In genomic region chr3:139434764-139435291, GRCh38 we compare ENCODE assay signal across 12 cellular contexts. TPM values are rescaled to one million over a fixed set of nuclear protein-coding genes. Genes with fewer than 3 reads are reported as not detected.
A peak's percentile ranks its signal among the peaks of the same experiment; 100 is the strongest.
DNase-seq lines count a peak whose midpoint lies in the region; ATAC-seq and TF ChIP-seq lines count a peak whose summit lies in the region.
"Had no signal": no experiment of that assay in that cellular context is flagged by ENCODE, and none has a peak within 500 bp of the region (broad histone marks: within the 10 kb centered on the region; RNA-seq: fewer than 3 reads in every experiment).

No MANE protein-coding gene starts in this region.

- H3K9ac ChIP-seq in PC-3 (ENCODE audit: low read length) = no peak overlapping the region

- H3K9me3 ChIP-seq in PC-3 (ENCODE audit: low read length) = no peaks in the 10 kb centered on the region
- no peaks in the 10 kb centered on the region for H3K9me3 ChIP-seq in gastrocnemius medialis

- no peak for TF ChIP-seq POLR2A in gastrocnemius medialis (IDR thresholded peaks at IDR 0.05)

- BruUV-seq in PC-3 (replicated peaks; lab: Mats Ljungman, UMichigan) = no TSS peak

- DNase-seq in GM03348 (ENCODE audit: low spot score) (peak; percentile 66), PC-3 (peak; percentile 10), foreskin keratinocyte (peak; percentile 95 to 98), gastrocnemius medialis (peak in 1 of 2 donors; percentile 7), iPS-NIHi7 (ENCODE audit: extremely low spot score) (no peak), D341Med (ENCODE audit: low spot score) (no peak)
- DNase-seq: cerebellar nuclear complex, DMS79, NCI-H524 treated with DMSO at 0.1 percent for 48 hours had no signal

- H4K20me1 ChIP-seq in PC-3 (ENCODE audit: low read length) = no peaks in the 10 kb centered on the region

- ATAC-seq in PC-3 = no peak
- peak; percentile 98 for ATAC-seq in foreskin keratinocyte
- peak; percentile 30 to 63 for ATAC-seq in gastrocnemius medialis
- ATAC-seq in HG03045 (IDR thresholded peaks at IDR 0.05; ENCODE audit: unreplicated experiment) = no peak
- no peak for ATAC-seq in GM18873 (IDR thresholded peaks at IDR 0.05; ENCODE audit: low FRiP score, unreplicated experiment)

- intact Hi-C loops in PC-3 (cut with micrococcal nuclease) (no loop called here), gastrocnemius medialis (cut with DNase I; ENCODE audit: low total_unique reads) (no loop called here)

- H3K27ac ChIP-seq in PC-3 (ENCODE audit: low read length) (no peak overlapping the region), foreskin keratinocyte (peak overlapping the region; percentile 19), gastrocnemius medialis (no peak overlapping the region)

- H3K27me3 ChIP-seq in PC-3 (ENCODE audit: low read length) = no peaks in the 10 kb centered on the region
- no peaks in the 10 kb centered on the region for H3K27me3 ChIP-seq in foreskin keratinocyte
- H3K27me3 ChIP-seq in gastrocnemius medialis = no peaks in the 10 kb centered on the region

- H3K79me2 ChIP-seq in PC-3 (ENCODE audit: low read length) = no peaks in the 10 kb centered on the region

- no peak overlapping the region for H2AFZ ChIP-seq in PC-3 (ENCODE audit: low read length)

- no peaks in the 10 kb centered on the region for H3F3A ChIP-seq in PC-3 (ENCODE audit: low read length, unreplicated experiment)

- H3K4me2 ChIP-seq in PC-3 (ENCODE audit: low read length) = no peak overlapping the region

- in situ Hi-C loops in gastrocnemius medialis (cut with MboI; ENCODE audit: low sequenced_read_pairs in 4 of 4) = loop anchor here in 3 of 4 donors (25.0 kb wide), 2 partner anchors 127 to 1427 kb away; no protein-coding TSS in a partner anchor

- POLR2A ChIA-PET in PC-3 (lab: Charles Lee; ENCODE audit: unreplicated experiment) = no interaction called here

- H3K36me3 ChIP-seq in PC-3 (ENCODE audit: low read depth, low read length) = no peaks in the 10 kb centered on the region
- no peaks in the 10 kb centered on the region for H3K36me3 ChIP-seq in gastrocnemius medialis

- H3K9me2 ChIP-seq in PC-3 (replicated peaks; ENCODE audit: low read length) = no peaks in the 10 kb centered on the region

- H3K4me3 ChIP-seq in PC-3 (ENCODE audit: low read length) (no peak overlapping the region), gastrocnemius medialis (no peak overlapping the region)

- CTCF ChIA-PET in PC-3 (lab: Charles Lee) = no interaction called here

- H3K4me1 ChIP-seq in PC-3 (ENCODE audit: insufficient read depth, low read length) (no peaks in the 10 kb centered on the region), foreskin keratinocyte (peaks cover 17% of the 10 kb centered on the region), gastrocnemius medialis (peaks cover 0 to 3% of the 10 kb centered on the region in 2 donors)

- no peak for TF ChIP-seq CTCF in PC-3 (conservative IDR thresholded peaks at IDR 0.05; ENCODE audit: low read depth, low read length)
- peak; percentile 84 for TF ChIP-seq CTCF in foreskin keratinocyte (conservative IDR thresholded peaks at IDR 0.05)
- TF ChIP-seq CTCF in gastrocnemius medialis (IDR thresholded peaks at IDR 0.05 in 4 of 5, conservative IDR thresholded peaks at IDR 0.05 in 1 of 5) = no peak

RNA-seq across cellular contexts. Expression of gene RBP2, which starts 41.5 kb away (rescaled TPM):
- total RNA-seq in PC-3 (2014; rRNA removed) = not detected in 2 replicates
- total RNA-seq in foreskin keratinocyte = not detected in 2 replicates
- polyA plus RNA-seq in foreskin keratinocyte = not detected in 2 replicates
- total RNA-seq in gastrocnemius medialis = not detected
- total RNA-seq: T-helper 1 cell treated with Interleukin-12 subunit alpha and Interleukin-12 subunit beta and Interleukin-4 antibody, amounts not matched to agents 30 ng/mL and 1 ng/mL, for 36 hours had no signal

RNA-seq across cellular contexts. Expression of gene COPB2, which starts 45.4 kb away (rescaled TPM):
- 78.8 and 95.8 TPM in 2 replicates for total RNA-seq in PC-3 (2014; rRNA removed)
- 139 and 148 TPM in 2 replicates for total RNA-seq in foreskin keratinocyte
- 62.7 and 63.9 TPM in 2 replicates for polyA plus RNA-seq in foreskin keratinocyte
- total RNA-seq in gastrocnemius medialis = 10 to 100 TPM; 38.9 to 43.4 (median 42.1) TPM

Comparison
In these comparisons a context has a peak if more than half of its experiments do, and no peak if none do; other contexts are left out.
1. DNase-seq: peak in GM03348 (single experiment), PC-3 (single experiment) and foreskin keratinocyte (2 of 2); none in iPS-NIHi7 (single experiment) and D341Med (single experiment).
2. ATAC-seq: peak in foreskin keratinocyte (single experiment) and gastrocnemius medialis (2 of 2); none in PC-3 (single experiment), HG03045 (single experiment) and GM18873 (single experiment).